1 cellular context compared by ENCODE assay signal in the genomic region with DNA sequence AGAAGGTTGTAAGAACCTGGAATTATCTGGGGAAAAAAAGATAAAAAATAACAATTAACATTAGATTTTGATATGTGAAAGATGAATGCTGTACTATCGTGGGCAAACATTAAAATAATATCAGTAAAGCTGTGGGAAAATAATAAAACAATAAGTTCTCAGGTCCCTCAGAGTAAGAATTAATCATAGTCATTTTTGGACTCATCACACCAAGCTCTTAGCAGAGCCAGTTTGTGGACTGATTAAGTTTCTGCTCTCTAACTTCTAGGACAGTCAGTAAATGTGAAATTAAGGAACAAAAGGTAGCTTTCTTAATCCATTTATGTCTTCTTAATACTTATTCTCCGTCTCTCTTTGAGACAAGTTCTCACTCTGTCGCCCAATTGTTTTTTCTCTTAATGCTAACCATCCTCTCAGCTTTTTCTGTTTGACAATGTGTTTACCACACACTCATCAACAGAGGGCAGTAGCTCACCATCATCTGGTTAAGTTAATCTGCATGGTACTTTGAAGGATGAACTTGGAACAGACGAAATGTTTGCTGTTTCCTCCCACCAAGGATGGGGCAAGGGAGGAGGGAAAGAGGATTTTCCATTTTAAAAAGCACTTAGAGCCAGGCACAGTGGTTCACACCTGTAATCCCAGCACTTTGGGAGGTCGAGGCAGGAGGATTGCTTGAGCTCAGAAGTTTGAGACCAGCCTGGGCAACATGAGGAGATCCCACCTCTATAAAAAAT.
TF ChIP-seq lines count a peak whose summit lies in the region.

No MANE protein-coding gene starts in this region.

TF ChIP-seq in HepG2, 621 proteins besides CTCF, POLR2A, EP300 and RAD21 (continued from another document):
- TF ChIP-seq, protein P1, sequence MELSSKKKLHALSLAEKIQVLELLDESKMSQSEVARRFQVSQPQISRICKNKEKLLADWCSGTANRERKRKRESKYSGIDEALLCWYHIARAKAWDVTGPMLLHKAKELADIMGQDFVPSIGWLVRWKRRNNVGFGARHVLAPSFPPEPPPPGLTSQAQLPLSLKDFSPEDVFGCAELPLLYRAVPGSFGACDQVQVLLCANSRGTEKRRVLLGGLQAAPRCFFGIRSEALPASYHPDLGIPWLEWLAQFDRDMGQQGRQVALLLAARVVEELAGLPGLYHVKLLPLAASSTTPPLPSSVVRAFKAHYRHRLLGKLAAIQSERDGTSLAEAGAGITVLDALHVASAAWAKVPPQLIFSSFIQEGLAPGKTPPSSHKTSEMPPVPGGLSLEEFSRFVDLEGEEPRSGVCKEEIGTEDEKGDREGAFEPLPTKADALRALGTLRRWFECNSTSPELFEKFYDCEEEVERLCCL (CRISPR knock-in tag; IDR thresholded peaks at IDR 0.05; ENCODE audit: borderline replicate concordance) = no peak
- TF ChIP-seq STAG1 (CRISPR knock-in tag; IDR thresholded peaks at IDR 0.05) = peak; percentile 97
- TF ChIP-seq SMAD3 (CRISPR knock-in tag; IDR thresholded peaks at IDR 0.05) = 0 out of 2 replicates have a peak, but pooled peaks have one; percentile 43
- no peak for TF ChIP-seq ZNF784 (CRISPR knock-in tag; IDR thresholded peaks at IDR 0.05; ENCODE audit: borderline replicate concordance)
- TF ChIP-seq, protein P2, sequence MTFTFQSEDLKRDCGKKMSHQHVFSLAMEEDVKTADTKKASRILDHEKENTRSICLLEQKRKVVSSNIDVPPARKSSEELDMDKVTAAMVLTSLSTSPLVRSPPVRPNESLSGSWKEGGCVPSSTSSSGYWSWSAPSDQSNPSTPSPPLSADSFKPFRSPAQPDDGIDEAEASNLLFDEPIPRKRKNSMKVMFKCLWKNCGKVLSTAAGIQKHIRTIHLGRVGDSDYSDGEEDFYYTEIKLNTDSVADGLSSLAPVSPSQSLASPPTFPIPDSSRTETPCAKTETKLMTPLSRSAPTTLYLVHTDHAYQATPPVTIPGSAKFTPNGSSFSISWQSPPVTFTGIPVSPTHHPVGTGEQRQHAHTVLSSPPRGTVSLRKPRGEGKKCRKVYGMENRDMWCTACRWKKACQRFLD (CRISPR knock-in tag; IDR thresholded peaks at IDR 0.05; ENCODE audit: borderline replicate concordance) = no peak
- TF ChIP-seq FOXA1 (IDR thresholded peaks at IDR 0.05) = no peak
- 0 out of 2 replicates have a peak, but pooled peaks have one; percentile 56 for TF ChIP-seq FOXA1 (CRISPR knock-in tag; IDR thresholded peaks at IDR 0.05)
- TF ChIP-seq, protein P3, sequence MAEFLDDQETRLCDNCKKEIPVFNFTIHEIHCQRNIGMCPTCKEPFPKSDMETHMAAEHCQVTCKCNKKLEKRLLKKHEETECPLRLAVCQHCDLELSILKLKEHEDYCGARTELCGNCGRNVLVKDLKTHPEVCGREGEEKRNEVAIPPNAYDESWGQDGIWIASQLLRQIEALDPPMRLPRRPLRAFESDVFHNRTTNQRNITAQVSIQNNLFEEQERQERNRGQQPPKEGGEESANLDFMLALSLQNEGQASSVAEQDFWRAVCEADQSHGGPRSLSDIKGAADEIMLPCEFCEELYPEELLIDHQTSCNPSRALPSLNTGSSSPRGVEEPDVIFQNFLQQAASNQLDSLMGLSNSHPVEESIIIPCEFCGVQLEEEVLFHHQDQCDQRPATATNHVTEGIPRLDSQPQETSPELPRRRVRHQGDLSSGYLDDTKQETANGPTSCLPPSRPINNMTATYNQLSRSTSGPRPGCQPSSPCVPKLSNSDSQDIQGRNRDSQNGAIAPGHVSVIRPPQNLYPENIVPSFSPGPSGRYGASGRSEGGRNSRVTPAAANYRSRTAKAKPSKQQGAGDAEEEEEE (CRISPR knock-in tag; IDR thresholded peaks at IDR 0.05; ENCODE audit: borderline replicate concordance) = no peak
- TF ChIP-seq FOXK2 (IDR thresholded peaks at IDR 0.05) = peak; percentile 27; the same call in 1 of the 2 replicates
- no peak for TF ChIP-seq POGK (CRISPR knock-in tag; conservative IDR thresholded peaks at IDR 0.05)
- TF ChIP-seq HMG20B (CRISPR knock-in tag; conservative IDR thresholded peaks at IDR 0.05) = no peak
- TF ChIP-seq ZNF354B (CRISPR knock-in tag; IDR thresholded peaks at IDR 0.05) = no peak
- TF ChIP-seq KAT8 (CRISPR knock-in tag; IDR thresholded peaks at IDR 0.05) = peak; percentile 42; the same call in 1 of the 2 replicates
- no peak for TF ChIP-seq KAT7 (CRISPR knock-in tag; IDR thresholded peaks at IDR 0.05; ENCODE audit: borderline replicate concordance)
- no peak for TF ChIP-seq ZNF136 (CRISPR knock-in tag; IDR thresholded peaks at IDR 0.05; ENCODE audit: low read depth)
- no peak for TF ChIP-seq HES4 (CRISPR knock-in tag; IDR thresholded peaks at IDR 0.05; ENCODE audit: borderline replicate concordance)
- TF ChIP-seq, protein P4, sequence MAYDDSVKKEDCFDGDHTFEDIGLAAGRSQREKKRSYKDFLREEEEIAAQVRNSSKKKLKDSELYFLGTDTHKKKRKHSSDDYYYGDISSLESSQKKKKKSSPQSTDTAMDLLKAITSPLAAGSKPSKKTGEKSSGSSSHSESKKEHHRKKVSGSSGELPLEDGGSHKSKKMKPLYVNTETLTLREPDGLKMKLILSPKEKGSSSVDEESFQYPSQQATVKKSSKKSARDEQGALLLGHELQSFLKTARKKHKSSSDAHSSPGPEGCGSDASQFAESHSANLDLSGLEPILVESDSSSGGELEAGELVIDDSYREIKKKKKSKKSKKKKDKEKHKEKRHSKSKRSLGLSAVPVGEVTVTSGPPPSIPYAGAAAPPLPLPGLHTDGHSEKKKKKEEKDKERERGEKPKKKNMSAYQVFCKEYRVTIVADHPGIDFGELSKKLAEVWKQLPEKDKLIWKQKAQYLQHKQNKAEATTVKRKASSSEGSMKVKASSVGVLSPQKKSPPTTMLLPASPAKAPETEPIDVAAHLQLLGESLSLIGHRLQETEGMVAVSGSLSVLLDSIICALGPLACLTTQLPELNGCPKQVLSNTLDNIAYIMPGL (CRISPR knock-in tag; IDR thresholded peaks at IDR 0.05; ENCODE audit: borderline replicate concordance in 1 of 2, low read depth in 1 of 2) = peak; percentile 57 to 82; a peak in 2 of 4 replicates
- peak; percentile 89 for TF ChIP-seq IRF2 (CRISPR knock-in tag; IDR thresholded peaks at IDR 0.05)
- peak; percentile 51; the same call in 1 of the 2 replicates for TF ChIP-seq FOXP1 (IDR thresholded peaks at IDR 0.05)
- peak; percentile 69 for TF ChIP-seq FOXP1 (CRISPR knock-in tag; IDR thresholded peaks at IDR 0.05)
- peak; percentile 81 for TF ChIP-seq FOXO1 (CRISPR knock-in tag; IDR thresholded peaks at IDR 0.05)
